In genomic region chr4:168318266-168318895, GRCh38 we compare ENCODE assay signal across 7 cellular contexts. TPM values are rescaled to one million over a fixed set of nuclear protein-coding genes. Genes with fewer than 3 reads are reported as not detected.
DNase-seq lines count a peak whose midpoint lies in the region; ATAC-seq and TF ChIP-seq lines count a peak whose summit lies in the region.

Gene DDX60, minus strand, starts transcription at chr4:168318752. Its CDS starts 7,493 bp downstream, at chr4:168311259.

- peak within 1 kb of the TSS; percentile 84 for H3K4me3 Mint-ChIP-seq in WTC11

- peaks cover 32% of the 10 kb centered on the region for H3K4me1 Mint-ChIP-seq in WTC11

- H3K27ac Mint-ChIP-seq in WTC11 = peak within 1 kb of the TSS; percentile 47

- POLR2A ChIA-PET in WTC11 (lab: Charles Lee) = interaction anchor here (0.9 kb wide), 1 partner anchor 20 kb away, joined by 3 read pairs; no protein-coding TSS in a partner anchor

- ATAC-seq in GM18508 (IDR thresholded peaks at IDR 0.05; ENCODE audit: insufficient read depth, unreplicated experiment) (peak; percentile 94), HG02885 (IDR thresholded peaks at IDR 0.05; ENCODE audit: poor library complexity, unreplicated experiment) (peak; percentile 98), WTC11 (peak; percentile 88)

- H3K4me3 ChIP-seq in cardiac fibroblast (replicated peaks in 1 of 2; ENCODE audit: low read depth in 2 of 2, low read length in 2 of 2) = peak within 1 kb of the TSS; percentile 86 to 89

- H3K36me3 Mint-ChIP-seq in WTC11 = no peaks in the 10 kb centered on the region

- CTCF ChIA-PET in WTC11 (lab: Charles Lee) = interaction anchor here (1.1 kb wide), 1 partner anchor 603 kb away, joined by 3 read pairs; no protein-coding TSS in a partner anchor

- H3K27me3 Mint-ChIP-seq in WTC11 (ENCODE audit: low read depth) = no peaks in the 10 kb centered on the region

- DNase-seq in NCI-H2029 (lab: John Stamatoyannopoulos, UW) (peak; percentile 86), WTC11 (ENCODE audit: low spot score) (peak; percentile 79), cardiac fibroblast (ENCODE audit: low read depth in 2 of 2) (peak; percentile 80 to 85), inferior parietal cortex (ENCODE audit: extremely low spot score) (peak; percentile 60)
- peak; percentile 62 to 68 for DNase-seq in stimulated activated CD4-positive, alpha-beta T cell treated with anti-CD3 and anti-CD28 coated beads, Interleukin-12 subunit alpha, Interleukin-12 subunit beta, amount 100 ng/mL, for 24 hours (ENCODE audit: low read depth in 2 of 2)

- TF ChIP-seq CTCF in WTC11 (IDR thresholded peaks at IDR 0.05) (no peak), cardiac fibroblast (IDR thresholded peaks at IDR 0.05; ENCODE audit: low read depth, low read length) (peak; percentile 56)

- H3K9me3 Mint-ChIP-seq in WTC11 = no peaks in the 10 kb centered on the region

TF ChIP-seq in WTC11, 78 proteins besides CTCF, POLR2A, EP300 and RAD21 (continues in another document):
- TF ChIP-seq JAZF1 (CRISPR knock-in tag; IDR thresholded peaks at IDR 0.05) (no peak), NR2C2 (CRISPR knock-in tag; IDR thresholded peaks at IDR 0.05) (no peak), PRRX2 (CRISPR knock-in tag; IDR thresholded peaks at IDR 0.05) (no peak), E2F1 (CRISPR knock-in tag; IDR thresholded peaks at IDR 0.05) (no peak), NFE2L1 (CRISPR knock-in tag; IDR thresholded peaks at IDR 0.05) (no peak), GTF2I (CRISPR knock-in tag; conservative IDR thresholded peaks at IDR 0.05) (peak; percentile 35; the same call in 1 of the 2 replicates), FOXP4 (CRISPR knock-in tag; IDR thresholded peaks at IDR 0.05) (no peak), CBFB (CRISPR knock-in tag; IDR thresholded peaks at IDR 0.05; ENCODE audit: low read depth) (no peak), MYBL2 (CRISPR knock-in tag; IDR thresholded peaks at IDR 0.05) (0 out of 2 replicates have a peak, but pooled peaks have one; percentile 52), ZNF512 (CRISPR knock-in tag; IDR thresholded peaks at IDR 0.05; ENCODE audit: borderline replicate concordance) (0 out of 2 replicates have a peak, but pooled peaks have one; percentile 53), GABPB1 (CRISPR knock-in tag; IDR thresholded peaks at IDR 0.05) (no peak), TP53 (CRISPR knock-in tag; IDR thresholded peaks at IDR 0.05) (no peak), ZNF317 (CRISPR knock-in tag; IDR thresholded peaks at IDR 0.05; ENCODE audit: borderline replicate concordance, low read depth) (0 out of 2 replicates have a peak, but pooled peaks have one; percentile 29), SMAD4 (CRISPR knock-in tag; IDR thresholded peaks at IDR 0.05) (no peak), AFF4 (CRISPR knock-in tag; IDR thresholded peaks at IDR 0.05; ENCODE audit: borderline replicate concordance) (no peak), CDX4 (CRISPR knock-in tag; IDR thresholded peaks at IDR 0.05; ENCODE audit: borderline replicate concordance) (no peak)
- TF ChIP-seq, protein P1, sequence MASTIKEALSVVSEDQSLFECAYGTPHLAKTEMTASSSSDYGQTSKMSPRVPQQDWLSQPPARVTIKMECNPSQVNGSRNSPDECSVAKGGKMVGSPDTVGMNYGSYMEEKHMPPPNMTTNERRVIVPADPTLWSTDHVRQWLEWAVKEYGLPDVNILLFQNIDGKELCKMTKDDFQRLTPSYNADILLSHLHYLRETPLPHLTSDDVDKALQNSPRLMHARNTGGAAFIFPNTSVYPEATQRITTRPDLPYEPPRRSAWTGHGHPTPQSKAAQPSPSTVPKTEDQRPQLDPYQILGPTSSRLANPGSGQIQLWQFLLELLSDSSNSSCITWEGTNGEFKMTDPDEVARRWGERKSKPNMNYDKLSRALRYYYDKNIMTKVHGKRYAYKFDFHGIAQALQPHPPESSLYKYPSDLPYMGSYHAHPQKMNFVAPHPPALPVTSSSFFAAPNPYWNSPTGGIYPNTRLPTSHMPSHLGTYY (CRISPR knock-in tag; IDR thresholded peaks at IDR 0.05) = 0 out of 2 replicates have a peak, but pooled peaks have one; percentile 76
- TF ChIP-seq, protein P2, sequence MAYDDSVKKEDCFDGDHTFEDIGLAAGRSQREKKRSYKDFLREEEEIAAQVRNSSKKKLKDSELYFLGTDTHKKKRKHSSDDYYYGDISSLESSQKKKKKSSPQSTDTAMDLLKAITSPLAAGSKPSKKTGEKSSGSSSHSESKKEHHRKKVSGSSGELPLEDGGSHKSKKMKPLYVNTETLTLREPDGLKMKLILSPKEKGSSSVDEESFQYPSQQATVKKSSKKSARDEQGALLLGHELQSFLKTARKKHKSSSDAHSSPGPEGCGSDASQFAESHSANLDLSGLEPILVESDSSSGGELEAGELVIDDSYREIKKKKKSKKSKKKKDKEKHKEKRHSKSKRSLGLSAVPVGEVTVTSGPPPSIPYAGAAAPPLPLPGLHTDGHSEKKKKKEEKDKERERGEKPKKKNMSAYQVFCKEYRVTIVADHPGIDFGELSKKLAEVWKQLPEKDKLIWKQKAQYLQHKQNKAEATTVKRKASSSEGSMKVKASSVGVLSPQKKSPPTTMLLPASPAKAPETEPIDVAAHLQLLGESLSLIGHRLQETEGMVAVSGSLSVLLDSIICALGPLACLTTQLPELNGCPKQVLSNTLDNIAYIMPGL (CRISPR knock-in tag; IDR thresholded peaks at IDR 0.05) = 0 out of 2 replicates have a peak, but pooled peaks have one; percentile 57

RNA-seq across cellular contexts. Expression of gene DDX60, which starts in this region (rescaled TPM):
- 2.7 to 4.6 TPM (median 4.1 TPM) in 3 replicates for total RNA-seq in WTC11 (2021)

Comparison
In these comparisons a context has a peak if more than half of its experiments do, and no peak if none do; other contexts are left out.
1. Peak in every context shown above with its lines: DNase-seq, ATAC-seq and H3K4me3 ChIP-seq.